ENCODE assay signal across 8 cellular contexts in genomic region chr12:103964805-103965204, GRCh38. TPM values are rescaled to one million over a fixed set of nuclear protein-coding genes. Genes with fewer than 3 reads are reported as not detected.
A peak's percentile ranks its signal among the peaks of the same experiment; 100 is the strongest.
DNase-seq lines count a peak whose midpoint lies in the region; ATAC-seq and TF ChIP-seq lines count a peak whose summit lies in the region.

No MANE protein-coding gene starts in this region.

- H3K9me3 Mint-ChIP-seq in WTC11: no peaks in the 10 kb centered on the region

- H4K20me1 ChIP-seq in GM23248 (ENCODE audit: insufficient read depth): no peaks in the 10 kb centered on the region

- in situ Hi-C loops in GM23248 (cut with MboI): no loop called here

- no peaks in the 10 kb centered on the region for H3K27me3 Mint-ChIP-seq in WTC11 (ENCODE audit: low read depth)

- H3K79me2 ChIP-seq in GM23248 (ENCODE audit: insufficient read depth): peaks cover 74% of the 10 kb centered on the region

- POLR2A ChIA-PET in WTC11 (lab: Charles Lee): interaction anchor here (1.4 kb wide), 1 partner anchor 32 kb away, joined by 4 read pairs; no protein-coding TSS in a partner anchor

- TF ChIP-seq POLR2A in gastroesophageal sphincter (IDR thresholded peaks at IDR 0.05): no peak

- peak overlapping the region; percentile 99 for H3K9ac ChIP-seq in GM23248

- peaks cover 28% of the 10 kb centered on the region for H3F3A ChIP-seq in GM23248 (ENCODE audit: insufficient read depth)

- H3K27ac ChIP-seq in GM23248 (peak overlapping the region; percentile 92), gastroesophageal sphincter (peak overlapping the region; percentile 86 to 99 (median 97))

- TF ChIP-seq EP300 in gastroesophageal sphincter (IDR thresholded peaks at IDR 0.05): no peak

- H2AFZ ChIP-seq in GM23248: peak overlapping the region; percentile 97

- H3K36me3 Mint-ChIP-seq in WTC11: peaks cover 10% of the 10 kb centered on the region; the same call in 1 of the 2 replicates

- H3K4me1 Mint-ChIP-seq in WTC11: peaks cover 42% of the 10 kb centered on the region

- no peak for ATAC-seq in WTC11
- no peak for ATAC-seq in gastroesophageal sphincter
- no peak for ATAC-seq in GM18511 (IDR thresholded peaks at IDR 0.05; ENCODE audit: unreplicated experiment)

- CTCF ChIA-PET in WTC11 (lab: Charles Lee): interaction anchor here (2.4 kb wide), 1 partner anchor 144 kb away, joined by 9 read pairs; no protein-coding TSS in a partner anchor

- no peaks in the 10 kb centered on the region for H3K27me3 ChIP-seq in GM23248 (replicated peaks; ENCODE audit: insufficient read depth)
- no peaks in the 10 kb centered on the region for H3K27me3 ChIP-seq in gastroesophageal sphincter

- peak overlapping the region; percentile 96 for H3K4me3 Mint-ChIP-seq in WTC11

- H3K9me2 ChIP-seq in GM23248 (ENCODE audit: insufficient read depth): no peaks in the 10 kb centered on the region

- TF ChIP-seq CTCF in WTC11 (IDR thresholded peaks at IDR 0.05) (no peak), gastroesophageal sphincter (IDR thresholded peaks at IDR 0.05) (no peak)

- H3K9me3 ChIP-seq in GM23248 (ENCODE audit: low read depth): no peaks in the 10 kb centered on the region
- no peaks in the 10 kb centered on the region for H3K9me3 ChIP-seq in gastroesophageal sphincter

- H3K4me2 ChIP-seq in GM23248 (ENCODE audit: unreplicated experiment): peak overlapping the region; percentile 98

- 1 to 2% methylated on average over 3 of the region's 3 CpGs for WGBS in GM23248 (ENCODE audit: low coverage in 1 of 2, low lambda C conversion rate in 2 of 2, missing lambda C conversion rate in 2 of 2), 2 experiments
- WGBS in gastroesophageal sphincter (ENCODE audit: low coverage in 1 of 2), 2 donors: 0 to 3% methylated on average over 3 of the region's 3 CpGs

- H3K4me1 ChIP-seq in GM23248 (ENCODE audit: insufficient read depth): peaks cover 37% of the 10 kb centered on the region
- peaks cover 2 to 57% (median 18%) of the 10 kb centered on the region in 3 donors for H3K4me1 ChIP-seq in gastroesophageal sphincter

- peak; percentile 43 for DNase-seq in GM23248
- DNase-seq in WTC11 (ENCODE audit: low spot score): no peak
- DNase-seq in skeletal muscle cell (ENCODE audit: low read depth): no peak
- no peak for DNase-seq in NCI-H1092 (lab: John Stamatoyannopoulos, UW)
- no peak for DNase-seq in activated CD8-positive, alpha-beta memory T cell treated with anti-CD3 and anti-CD28 coated beads, Interleukin-2, amount 50 U/mL, for 4 hours
- DNase-seq in activated effector memory CD4-positive, alpha-beta T cell treated with Interleukin-2 at 50 U/mL for 16 hours: no peak

- H3K4me3 ChIP-seq in GM23248: peak overlapping the region; percentile 99
- peak overlapping the region; percentile 63 to 84 for H3K4me3 ChIP-seq in gastroesophageal sphincter
- peak overlapping the region; percentile 98 for H3K4me3 ChIP-seq in skeletal muscle cell (ENCODE audit: low read depth, low read length)

- H3K27ac Mint-ChIP-seq in WTC11: peak overlapping the region; percentile 99; the same call in 1 of the 2 replicates

- H3K36me3 ChIP-seq in GM23248 (ENCODE audit: low read depth) (no peaks in the 10 kb centered on the region), gastroesophageal sphincter (no peaks in the 10 kb centered on the region)

TF ChIP-seq in WTC11, 78 proteins besides CTCF, POLR2A, EP300 and RAD21:
- TF ChIP-seq SMAD4 (CRISPR knock-in tag; IDR thresholded peaks at IDR 0.05) (no peak), AFF4 (CRISPR knock-in tag; IDR thresholded peaks at IDR 0.05; ENCODE audit: borderline replicate concordance) (no peak), ZSCAN18 (CRISPR knock-in tag; IDR thresholded peaks at IDR 0.05) (no peak), ZNF425 (CRISPR knock-in tag; conservative IDR thresholded peaks at IDR 0.05) (no peak)

RNA-seq across cellular contexts. Expression of gene TDG, which starts 0.9 kb away (rescaled TPM):
- total RNA-seq in GM23248 (2014; rRNA removed; shearing (Covaris generic)): 22.8 and 24.0 TPM in 2 replicates
- polyA plus RNA-seq in GM23248 (2016; fragmentation: Nextera tagmentation; extraction: Ambion mirVana): 25.5 and 28.5 TPM in 2 replicates
- total RNA-seq in WTC11 (2021) (28.1 to 33.0 TPM (median 32.6 TPM) in 3 replicates), gastroesophageal sphincter (10 to 100 TPM; 12.5 to 30.4 (median 21.3) TPM)

RNA-seq across cellular contexts. Expression of gene HSP90B1, which starts 34.6 kb away (rescaled TPM):
- 477 and 555 TPM in 2 replicates for total RNA-seq in GM23248 (2014; rRNA removed; shearing (Covaris generic))
- 969 and 998 TPM in 2 replicates for polyA plus RNA-seq in GM23248 (2016; fragmentation: Nextera tagmentation; extraction: Ambion mirVana)
- total RNA-seq in WTC11 (2021): 711 to 864 TPM (median 761 TPM) in 3 replicates
- total RNA-seq in gastroesophageal sphincter: 100 to 1,000 TPM; 137 to 334 (median 231) TPM
